Comparison of ENCODE assay signal across 22 cellular contexts in the genomic region with DNA sequence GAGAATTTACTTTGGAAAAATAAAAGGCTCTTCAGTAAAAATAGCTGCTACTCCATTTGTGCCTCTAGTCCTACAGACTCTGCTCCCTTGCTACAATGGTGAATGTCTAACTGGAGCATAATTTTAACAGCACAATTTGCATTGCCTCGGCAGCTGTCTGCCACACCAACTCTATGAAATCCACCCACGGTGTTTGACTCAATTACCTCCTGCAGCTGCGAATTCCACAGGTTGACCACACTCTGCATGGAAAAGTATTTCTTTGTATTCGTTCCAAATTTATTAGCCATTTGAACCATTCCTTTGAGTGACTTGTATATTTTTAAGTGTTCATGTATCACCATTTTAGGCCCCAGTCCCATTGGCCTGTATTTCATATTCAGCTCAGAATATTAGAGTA.
"Had no signal": no experiment of that assay in that cellular context is flagged by ENCODE, and none has a peak within 500 bp of the region (broad histone marks: within the 10 kb centered on the region; RNA-seq: fewer than 3 reads in every experiment).

No MANE protein-coding gene starts in this region.

- H3K36me3 ChIP-seq: pancreas, right lobe of liver, spleen, upper lobe of right lung had no signal

- ATAC-seq: activated naive CD8-positive, alpha-beta T cell treated with anti-CD3 and anti-CD28 coated beads, Interleukin-2, amount 50 U/mL, for 24 hours; activated T-cell treated with anti-CD3 and anti-CD28 coated beads, Interleukin-2, amount 50 U/mL, for 4 hours; left colon; pancreas; right lobe of liver; stimulated activated naive B cell treated with anti-CD40 and anti-IgM and Interleukin-4, amounts not matched to agents 10 μg/mL and 1 μg/mL and 100 μg/mL, for 72 hours; upper lobe of right lung had no signal

- H3K4me3 ChIP-seq: hepatocyte, lung, pancreas, right lobe of liver, spleen, upper lobe of right lung had no signal

- FAIRE-seq: islet of Langerhans, pancreas had no signal

- H3K4me1 ChIP-seq: pancreas, right lobe of liver, spleen, upper lobe of right lung had no signal

- DNase-seq: activated CD4-positive, alpha-beta T cell treated with anti-CD3 and anti-CD28 coated beads, Interleukin-2, amount 50 U/mL, for 1 hour; activated CD4-positive, CD25-positive, alpha-beta regulatory T cell treated with anti-CD3 and anti-CD28 coated beads, Interleukin-2, amount 50 U/mL, for 72 hours; activated CD8-positive, alpha-beta memory T cell treated with anti-CD3 and anti-CD28 coated beads, Interleukin-2, amount 50 U/mL, for 4 hours; activated effector memory CD4-positive, alpha-beta T cell treated with Interleukin-2 at 50 U/mL for 16 hours; activated naive CD4-positive, alpha-beta T cell treated with anti-CD3 and anti-CD28 coated beads, Interleukin-2, amount 10 ng/mL, durations not matched to agents 7 days and 5 days; activated naive CD8-positive, alpha-beta T cell treated with anti-CD3 and anti-CD28 coated beads, Interleukin-2, amount 50 U/mL, for 24 hours; activated T-cell treated with anti-CD3 and anti-CD28 coated beads, Interleukin-2, amount 50 U/mL, for 4 hours; dermis blood vessel endothelial cell; foreskin fibroblast; left colon; naive B cell; pancreas; right lobe of liver; spleen; stimulated activated CD4-positive, alpha-beta T cell treated with anti-CD3 and anti-CD28 coated beads, Interleukin-4, amount 100 ng/mL, for 4 hours; stimulated activated naive B cell treated with anti-CD40 and anti-IgM and Interleukin-4, amounts not matched to agents 10 μg/mL and 1 μg/mL and 100 μg/mL, for 72 hours; T-helper 2 cell; upper lobe of right lung had no signal

- H3K27me3 ChIP-seq: pancreas, right lobe of liver, spleen, upper lobe of right lung had no signal

- H3K27ac ChIP-seq: hepatocyte, pancreas, right lobe of liver, spleen, upper lobe of right lung, VCaP had no signal

- H3K9me3 ChIP-seq: pancreas, right lobe of liver, upper lobe of right lung had no signal
